8 cellular contexts compared by ENCODE assay signal in the genomic region with DNA sequence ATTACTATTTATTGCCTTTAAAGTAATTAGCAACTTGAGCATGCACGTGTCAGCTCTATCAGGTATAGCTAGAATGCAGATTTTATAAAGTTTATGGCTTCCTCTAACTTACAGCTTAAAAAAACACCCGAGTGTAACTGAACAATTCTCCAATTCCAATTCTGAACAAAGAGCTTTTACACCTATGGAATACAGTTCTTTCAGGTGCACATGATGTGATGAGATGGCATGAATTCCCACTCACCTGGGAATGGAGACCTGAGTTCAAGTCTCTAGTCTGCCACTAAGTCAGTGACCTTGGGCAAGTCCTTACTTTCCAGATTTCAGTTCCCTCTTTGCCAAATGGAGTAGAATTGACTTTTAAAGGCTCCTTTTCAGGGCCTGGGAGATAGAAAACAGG. TPM values are rescaled to one million over a fixed set of nuclear protein-coding genes. Genes with fewer than 3 reads are reported as not detected.
DNase-seq lines count a peak whose midpoint lies in the region; ATAC-seq lines count a peak whose summit lies in the region.

No MANE protein-coding gene starts in this region.

- H3K36me3 ChIP-seq in iPS-20b (ENCODE audit: insufficient read depth, low read depth, low read length): peaks cover 57% of the 10 kb centered on the region
- H3K36me3 ChIP-seq in stomach smooth muscle (ENCODE audit: control insufficient read depth in 2 of 2, insufficient read depth in 2 of 2, low read length in 2 of 2): peaks cover 0 to 3% of the 10 kb centered on the region in 2 donors

- no peaks in the 10 kb centered on the region for H3K27me3 ChIP-seq in iPS-20b (ENCODE audit: insufficient read depth, low read length)
- no peaks in the 10 kb centered on the region for H3K27me3 ChIP-seq in stomach smooth muscle (ENCODE audit: control insufficient read depth in 1 of 2, insufficient read depth in 2 of 2, low read length in 2 of 2)

- no peaks in the 10 kb centered on the region for H3K27me3 Mint-ChIP-seq in activated T-helper 1 cell treated with anti-CD3 and anti-CD28 coated beads, Interleukin-12 subunit alpha, Interleukin-12 subunit beta, Interleukin-2, Interleukin-4 antibody, amounts not matched to agents 30 ng/mL and 10 ng/mL and 1 ng/mL, durations not matched to agents 14 hours and 24 hours and 36 hours (ENCODE audit: insufficient read depth)

- ATAC-seq in GM21529 (IDR thresholded peaks at IDR 0.05; ENCODE audit: unreplicated experiment) (no peak), GM18519 (IDR thresholded peaks at IDR 0.05; ENCODE audit: low FRiP score, unreplicated experiment) (no peak)

- H3K9ac ChIP-seq in iPS-20b (ENCODE audit: low read depth, low read length): peak overlapping the region; percentile 99
- peak overlapping the region; percentile 86 to 96 for H3K9ac ChIP-seq in stomach smooth muscle (ENCODE audit: low read length in 2 of 2)

- DNase-seq in SIG-M5 treated with dmso at 0.1 percent for 504 hours (lab: John Stamatoyannopoulos, UW; ENCODE audit: unreplicated experiment) (peak; percentile 8), SIG-M5 (lab: John Stamatoyannopoulos, UW) (no peak), DMS153 (lab: John Stamatoyannopoulos, UW) (no peak)
- DNase-seq in activated T-helper 1 cell treated with anti-CD3 and anti-CD28 coated beads, Interleukin-12 subunit alpha, Interleukin-12 subunit beta, Interleukin-2, Interleukin-4 antibody, amounts not matched to agents 30 ng/mL and 10 ng/mL and 1 ng/mL, durations not matched to agents 14 hours and 24 hours and 36 hours (ENCODE audit: low spot score): no peak

- peaks cover 50% of the 10 kb centered on the region for H3K36me3 Mint-ChIP-seq in activated T-helper 1 cell treated with anti-CD3 and anti-CD28 coated beads, Interleukin-12 subunit alpha, Interleukin-12 subunit beta, Interleukin-2, Interleukin-4 antibody, amounts not matched to agents 30 ng/mL and 10 ng/mL and 1 ng/mL, durations not matched to agents 14 hours and 24 hours and 36 hours (ENCODE audit: low read depth)

- no peaks in the 10 kb centered on the region for H3K9me3 Mint-ChIP-seq in activated T-helper 1 cell treated with anti-CD3 and anti-CD28 coated beads, Interleukin-12 subunit alpha, Interleukin-12 subunit beta, Interleukin-2, Interleukin-4 antibody, amounts not matched to agents 30 ng/mL and 10 ng/mL and 1 ng/mL, durations not matched to agents 14 hours and 24 hours and 36 hours

- H3K4me3 Mint-ChIP-seq in activated T-helper 1 cell treated with anti-CD3 and anti-CD28 coated beads, Interleukin-12 subunit alpha, Interleukin-12 subunit beta, Interleukin-2, Interleukin-4 antibody, amounts not matched to agents 30 ng/mL and 10 ng/mL and 1 ng/mL, durations not matched to agents 14 hours and 24 hours and 36 hours: peak overlapping the region; percentile 97

- H3K4me3 ChIP-seq in iPS-20b (ENCODE audit: low read length) (peak overlapping the region; percentile 100), stomach smooth muscle (ENCODE audit: low read length in 2 of 2) (peak overlapping the region; percentile 87 to 94)

- H3K4me1 ChIP-seq in iPS-20b (ENCODE audit: insufficient read depth, low read length): peaks cover 18% of the 10 kb centered on the region; the same call in 1 of the 2 replicates
- peaks cover 29% of the 10 kb centered on the region for H3K4me1 ChIP-seq in stomach smooth muscle (ENCODE audit: control insufficient read depth, insufficient read depth, low read length)

- H3K9me3 ChIP-seq in iPS-20b (ENCODE audit: insufficient read depth, low read depth, low read length): no peaks in the 10 kb centered on the region
- no peaks in the 10 kb centered on the region for H3K9me3 ChIP-seq in stomach smooth muscle (ENCODE audit: control insufficient read depth in 2 of 2, low read length in 2 of 2)

- H3K4me1 Mint-ChIP-seq in activated T-helper 1 cell treated with anti-CD3 and anti-CD28 coated beads, Interleukin-12 subunit alpha, Interleukin-12 subunit beta, Interleukin-2, Interleukin-4 antibody, amounts not matched to agents 30 ng/mL and 10 ng/mL and 1 ng/mL, durations not matched to agents 14 hours and 24 hours and 36 hours (ENCODE audit: low read depth): peaks cover 58% of the 10 kb centered on the region

- peak overlapping the region; percentile 97 for H3K27ac Mint-ChIP-seq in activated T-helper 1 cell treated with anti-CD3 and anti-CD28 coated beads, Interleukin-12 subunit alpha, Interleukin-12 subunit beta, Interleukin-2, Interleukin-4 antibody, amounts not matched to agents 30 ng/mL and 10 ng/mL and 1 ng/mL, durations not matched to agents 14 hours and 24 hours and 36 hours

- intact Hi-C loops in activated T-helper 1 cell treated with anti-CD3 and anti-CD28 coated beads, Interleukin-12 subunit alpha, Interleukin-12 subunit beta, Interleukin-2, Interleukin-4 antibody, amounts not matched to agents 30 ng/mL and 10 ng/mL and 1 ng/mL, durations not matched to agents 14 hours and 24 hours and 36 hours (cut with micrococcal nuclease): loop anchor here (2.0 to 5.0 kb wide), 5 partner anchors 56 to 1951 kb away; a partner anchor contains a TSS

- H3K27ac ChIP-seq in iPS-20b (ENCODE audit: low read length): peak overlapping the region; percentile 90
- H3K27ac ChIP-seq in stomach smooth muscle (ENCODE audit: low read length): peak overlapping the region; percentile 99

RNA-seq across cellular contexts. Expression of a gene that starts 1.8 kb away (rescaled TPM):
- 131 and 133 TPM in 2 replicates for total RNA-seq in activated T-helper 1 cell treated with anti-CD3 and anti-CD28 coated beads, Interleukin-12 subunit alpha, Interleukin-12 subunit beta, Interleukin-2, Interleukin-4 antibody, amounts not matched to agents 30 ng/mL and 10 ng/mL and 1 ng/mL, durations not matched to agents 14 hours and 24 hours and 36 hours
